19 cellular contexts compared by ENCODE assay signal in the genomic region with DNA sequence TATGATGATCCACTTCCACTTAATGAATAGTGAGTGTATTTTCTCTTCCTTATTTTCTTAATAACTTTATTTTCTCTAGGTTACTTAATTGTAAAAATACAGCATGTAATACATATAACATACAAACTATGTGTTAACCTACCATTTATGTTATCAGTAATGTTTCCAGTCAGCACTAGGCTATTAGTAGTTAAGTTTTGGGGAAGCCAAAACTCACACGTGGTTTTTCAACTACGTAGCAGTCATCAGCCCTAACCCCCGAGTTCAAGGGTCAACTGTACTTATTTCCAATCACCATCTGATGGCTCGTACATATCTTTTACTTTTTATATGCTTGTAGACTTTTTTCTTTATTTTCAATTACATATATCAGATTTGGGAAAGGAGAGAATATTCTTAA.
DNase-seq lines count a peak whose midpoint lies in the region; ATAC-seq and TF ChIP-seq lines count a peak whose summit lies in the region.
"Had no signal": no experiment of that assay in that cellular context is flagged by ENCODE, and none has a peak within 500 bp of the region (broad histone marks: within the 10 kb centered on the region; RNA-seq: fewer than 3 reads in every experiment).

No MANE protein-coding gene starts in this region.

- H3K27me3 Mint-ChIP-seq in GM23338 (ENCODE audit: insufficient read depth, low read depth, poor library complexity): no peaks in the 10 kb centered on the region
- H3K27me3 Mint-ChIP-seq: B cell had no signal

- H2AFZ ChIP-seq in GM23338: no peak overlapping the region

- H3K9me2 ChIP-seq in GM23338 (ENCODE audit: insufficient read depth): 0 out of 2 replicates have a peak, but pooled peaks cover 6% of the 10 kb centered on the region

- no peak for TF ChIP-seq CTCF in GM23338 (conservative IDR thresholded peaks at IDR 0.05; ENCODE audit: low read depth in 2 of 2)
- TF ChIP-seq CTCF in neutrophil (IDR thresholded peaks at IDR 0.05): no peak
- TF ChIP-seq CTCF in foreskin fibroblast (IDR thresholded peaks at IDR 0.05; ENCODE audit: low read depth, low read length): no peak

- H3K4me3 Mint-ChIP-seq in GM23338: no peak overlapping the region; the same call in 2 of the 3 replicates
- H3K4me3 Mint-ChIP-seq: B cell; CD4-positive, alpha-beta memory T cell; HFFc6 had no signal

- no peaks in the 10 kb centered on the region for H3K9me3 ChIP-seq in neutrophil
- H3K9me3 ChIP-seq: BLaER1, HAP-1 had no signal

- no peaks in the 10 kb centered on the region for H3K9me3 Mint-ChIP-seq in GM23338

- H3K36me3 Mint-ChIP-seq in GM23338 (ENCODE audit: low read depth): no peaks in the 10 kb centered on the region
- H3K36me3 Mint-ChIP-seq: CD4-positive, alpha-beta memory T cell had no signal

- H3K27ac Mint-ChIP-seq in GM23338: no peak overlapping the region
- H3K27ac Mint-ChIP-seq: B cell, HFFc6 had no signal

- H3K36me3 ChIP-seq in GM23338 (ENCODE audit: insufficient read depth) (no peaks in the 10 kb centered on the region), neutrophil (no peaks in the 10 kb centered on the region)
- H3K36me3 ChIP-seq: BLaER1, HAP-1 had no signal

- H3K4me1 ChIP-seq in GM23338 (ENCODE audit: insufficient read depth): peaks cover 14% of the 10 kb centered on the region; the same call in 1 of the 2 replicates
- peaks cover 38 to 41% of the 10 kb centered on the region in 2 experiments for H3K4me1 ChIP-seq in neutrophil (ENCODE audit: control insufficient read depth in 1 of 2, insufficient read depth in 1 of 2, low read depth in 1 of 2, low read length in 1 of 2)
- H3K4me1 ChIP-seq: BLaER1, HAP-1 had no signal

- no peak overlapping the region for H3K4me3 ChIP-seq in GM23338
- no peak overlapping the region for H3K4me3 ChIP-seq in neutrophil (ENCODE audit: low read depth in 1 of 2, low read length in 1 of 2)
- H3K4me3 ChIP-seq in foreskin fibroblast (ENCODE audit: low read depth in 1 of 2, low read length in 2 of 2): no peak overlapping the region
- H3K4me3 ChIP-seq: BLaER1, HAP-1 had no signal

- H4K20me1 ChIP-seq in GM23338 (replicated peaks; ENCODE audit: insufficient read depth): no peaks in the 10 kb centered on the region
- H4K20me1 ChIP-seq: BLaER1 had no signal

- H3K27ac ChIP-seq in GM23338 (ENCODE audit: low read depth) (no peak overlapping the region), neutrophil (peak overlapping the region; percentile 34)
- H3K27ac ChIP-seq: 22Rv1, BLaER1, C4-2B had no signal

- DNase-seq in NOMO-1 treated with DMSO at 0.1 percent for 48 hours (lab: John Stamatoyannopoulos, UW; ENCODE audit: unreplicated experiment) (peak; percentile 3), NOMO-1 (lab: John Stamatoyannopoulos, UW; ENCODE audit: unreplicated experiment in 2 of 2) (no peak), GM23338 (ENCODE audit: low spot score) (no peak), foreskin fibroblast (no peak), ureter (ENCODE audit: low spot score) (no peak)
- DNase-seq: Calu3; CD4-positive, alpha-beta memory T cell; COR-L47; DMS53; DMS79 treated with DMSO at 0.1 percent for 48 hours; GF-D8; GOT3; HFFc6 had no signal

- H3K4me2 ChIP-seq in GM23338: peak overlapping the region; percentile 61; the same call in 1 of the 2 replicates
- H3K4me2 ChIP-seq: BLaER1 had no signal

- H3K79me2 ChIP-seq in GM23338 (replicated peaks; ENCODE audit: insufficient read depth): no peaks in the 10 kb centered on the region

- no peaks in the 10 kb centered on the region for H3K27me3 ChIP-seq in GM23338 (ENCODE audit: insufficient read depth)
- H3K27me3 ChIP-seq in neutrophil: no peaks in the 10 kb centered on the region
- H3K27me3 ChIP-seq: BLaER1 had no signal

- H3K4me1 Mint-ChIP-seq in GM23338: peaks cover 17% of the 10 kb centered on the region
- H3K4me1 Mint-ChIP-seq: B cell had no signal

- no peak for ATAC-seq in GM23338

- no peaks in the 10 kb centered on the region for H3F3A ChIP-seq in GM23338 (replicated peaks; ENCODE audit: low read depth)

TF ChIP-seq in GM23338, 12 proteins besides CTCF, POLR2A, EP300 and RAD21 (continues in another document):
- TF ChIP-seq EZH2phosphoT487 (IDR thresholded peaks at IDR 0.05; ENCODE audit: unreplicated experiment): no peak
- TF ChIP-seq ZNF331 (CRISPR knock-in tag; IDR thresholded peaks at IDR 0.05; ENCODE audit: low read depth): no peak
- TF ChIP-seq, protein P1, sequence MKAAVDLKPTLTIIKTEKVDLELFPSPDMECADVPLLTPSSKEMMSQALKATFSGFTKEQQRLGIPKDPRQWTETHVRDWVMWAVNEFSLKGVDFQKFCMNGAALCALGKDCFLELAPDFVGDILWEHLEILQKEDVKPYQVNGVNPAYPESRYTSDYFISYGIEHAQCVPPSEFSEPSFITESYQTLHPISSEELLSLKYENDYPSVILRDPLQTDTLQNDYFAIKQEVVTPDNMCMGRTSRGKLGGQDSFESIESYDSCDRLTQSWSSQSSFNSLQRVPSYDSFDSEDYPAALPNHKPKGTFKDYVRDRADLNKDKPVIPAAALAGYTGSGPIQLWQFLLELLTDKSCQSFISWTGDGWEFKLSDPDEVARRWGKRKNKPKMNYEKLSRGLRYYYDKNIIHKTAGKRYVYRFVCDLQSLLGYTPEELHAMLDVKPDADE (IDR thresholded peaks at IDR 0.05): no peak
- TF ChIP-seq EZH2 (IDR thresholded peaks at IDR 0.05; ENCODE audit: low read depth, unreplicated experiment): no peak
- TF ChIP-seq, protein P2, sequence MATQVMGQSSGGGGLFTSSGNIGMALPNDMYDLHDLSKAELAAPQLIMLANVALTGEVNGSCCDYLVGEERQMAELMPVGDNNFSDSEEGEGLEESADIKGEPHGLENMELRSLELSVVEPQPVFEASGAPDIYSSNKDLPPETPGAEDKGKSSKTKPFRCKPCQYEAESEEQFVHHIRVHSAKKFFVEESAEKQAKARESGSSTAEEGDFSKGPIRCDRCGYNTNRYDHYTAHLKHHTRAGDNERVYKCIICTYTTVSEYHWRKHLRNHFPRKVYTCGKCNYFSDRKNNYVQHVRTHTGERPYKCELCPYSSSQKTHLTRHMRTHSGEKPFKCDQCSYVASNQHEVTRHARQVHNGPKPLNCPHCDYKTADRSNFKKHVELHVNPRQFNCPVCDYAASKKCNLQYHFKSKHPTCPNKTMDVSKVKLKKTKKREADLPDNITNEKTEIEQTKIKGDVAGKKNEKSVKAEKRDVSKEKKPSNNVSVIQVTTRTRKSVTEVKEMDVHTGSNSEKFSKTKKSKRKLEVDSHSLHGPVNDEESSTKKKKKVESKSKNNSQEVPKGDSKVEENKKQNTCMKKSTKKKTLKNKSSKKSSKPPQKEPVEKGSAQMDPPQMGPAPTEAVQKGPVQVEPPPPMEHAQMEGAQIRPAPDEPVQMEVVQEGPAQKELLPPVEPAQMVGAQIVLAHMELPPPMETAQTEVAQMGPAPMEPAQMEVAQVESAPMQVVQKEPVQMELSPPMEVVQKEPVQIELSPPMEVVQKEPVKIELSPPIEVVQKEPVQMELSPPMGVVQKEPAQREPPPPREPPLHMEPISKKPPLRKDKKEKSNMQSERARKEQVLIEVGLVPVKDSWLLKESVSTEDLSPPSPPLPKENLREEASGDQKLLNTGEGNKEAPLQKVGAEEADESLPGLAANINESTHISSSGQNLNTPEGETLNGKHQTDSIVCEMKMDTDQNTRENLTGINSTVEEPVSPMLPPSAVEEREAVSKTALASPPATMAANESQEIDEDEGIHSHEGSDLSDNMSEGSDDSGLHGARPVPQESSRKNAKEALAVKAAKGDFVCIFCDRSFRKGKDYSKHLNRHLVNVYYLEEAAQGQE (IDR thresholded peaks at IDR 0.05; ENCODE audit: unreplicated experiment): no peak
- TF ChIP-seq NANOG (IDR thresholded peaks at IDR 0.05; ENCODE audit: borderline replicate concordance): no peak
- no peak for TF ChIP-seq JUNB (IDR thresholded peaks at IDR 0.05; ENCODE audit: unreplicated experiment)
- no peak for TF ChIP-seq CREB1 (CRISPR knock-in tag; IDR thresholded peaks at IDR 0.05; ENCODE audit: low read depth)
- no peak for TF ChIP-seq POLR2AphosphoS5 (IDR thresholded peaks at IDR 0.05; ENCODE audit: low read depth)
